33 cellular contexts compared by ENCODE assay signal in genomic region chr13:63081400-63082014, GRCh38.
DNase-seq lines count a peak whose midpoint lies in the region; ATAC-seq, FAIRE-seq and TF ChIP-seq lines count a peak whose summit lies in the region.
"Had no signal": no experiment of that assay in that cellular context is flagged by ENCODE, and none has a peak within 500 bp of the region (broad histone marks: within the 10 kb centered on the region; RNA-seq: fewer than 3 reads in every experiment).

No MANE protein-coding gene starts in this region.

- no peaks in the 10 kb centered on the region for H3K27me3 ChIP-seq in SK-N-SH (ENCODE audit: insufficient read depth)
- H3K27me3 ChIP-seq: BE2C; BLaER1; BLaER1 treated with 17β-estradiol and CSF1 and Interleukin-3, amounts not matched to agents 10 nM and 100 nM had no signal

- WGBS in SK-N-SH (ENCODE audit: low lambda C conversion rate), result 68% methylated on average over 2 of the region's 2 CpGs

- TF ChIP-seq EP300 in SK-N-SH (IDR thresholded peaks at IDR 0.05; ENCODE audit: borderline replicate concordance in 1 of 2, low read depth in 1 of 2, low read length in 1 of 2), result no peak

- H3K4me2 ChIP-seq in SK-N-SH, result no peak overlapping the region
- H3K4me2 ChIP-seq: A549; BLaER1; BLaER1 treated with 17β-estradiol and CSF1 and Interleukin-3, amounts not matched to agents 10 nM and 100 nM had no signal

- DNase-seq in SK-N-SH, result no peak
- DNase-seq in NCI-H187 (lab: John Stamatoyannopoulos, UW), result no peak
- DNase-seq: 8988T; ACHN; AML-193; BE2C; C1 segment of cervical spinal cord; Caco-2; Calu3; CD4-positive, alpha-beta memory T cell; CD4-positive, alpha-beta T cell; CD4-positive, CD25-positive, alpha-beta regulatory T cell; CD8-positive, alpha-beta memory T cell; CD8-positive, alpha-beta T cell; COR-L47; DMS 273 treated with DMSO at 0.1 percent for 48 hours; DMS153; DMS53; DMS79; DMS79 treated with DMSO at 0.1 percent for 48 hours; DND-41; EL had no signal

- no peak overlapping the region for H3K9ac ChIP-seq in SK-N-SH
- H3K9ac ChIP-seq: BLaER1; BLaER1 treated with 17β-estradiol and CSF1 and Interleukin-3, amounts not matched to agents 10 nM and 100 nM had no signal

- H3K4me3 ChIP-seq in SK-N-SH (ENCODE audit: low read depth in 2 of 2, low read length in 1 of 2), result no peak overlapping the region
- no peak overlapping the region for H3K4me3 ChIP-seq in HEK293 (ENCODE audit: low read depth, low read length)
- H3K4me3 ChIP-seq: A549; BLaER1; BLaER1 treated with 17β-estradiol and CSF1 and Interleukin-3, amounts not matched to agents 10 nM and 100 nM had no signal

- POLR2A ChIA-PET in SK-N-SH (lab: Yijun Ruan, JAX) (no interaction called here), HEK293 (lab: Yijun Ruan, JAX) (no interaction called here)

- peak; percentile 15 for FAIRE-seq in G401.6 (lab: Jason Lieb, UNC)
- FAIRE-seq: A204.1, A549, D721Med had no signal

- no peak for TF ChIP-seq CTCF in SK-N-SH (IDR thresholded peaks at IDR 0.05)
- TF ChIP-seq CTCF in HEK293 (tag by site-specific recombination; IDR thresholded peaks at IDR 0.05), result no peak

- no peak overlapping the region for H2AFZ ChIP-seq in SK-N-SH (ENCODE audit: low read depth)

- H3K9me2 ChIP-seq in SK-N-SH, result no peaks in the 10 kb centered on the region; the same call in 1 of the 2 replicates

- TF ChIP-seq RAD21 in SK-N-SH (IDR thresholded peaks at IDR 0.05; ENCODE audit: low read length), result no peak

- CTCF ChIA-PET in SK-N-SH (lab: Yijun Ruan, JAX) (no interaction called here), HEK293 (lab: Yijun Ruan, JAX) (no interaction called here)

- H3K9me3 ChIP-seq in SK-N-SH, result peaks cover 3% of the 10 kb centered on the region; the same call in 1 of the 2 replicates
- no peaks in the 10 kb centered on the region for H3K9me3 ChIP-seq in HEK293 (ENCODE audit: control insufficient read depth, insufficient read depth, low read depth, low read length)
- H3K9me3 ChIP-seq: A549, BE2C, Caco-2 had no signal

- H3K36me3 ChIP-seq in SK-N-SH (replicated peaks in 1 of 2; ENCODE audit: control insufficient read depth in 1 of 2, insufficient read depth in 2 of 2, low read length in 1 of 2) (no peaks in the 10 kb centered on the region), HEK293 (ENCODE audit: control insufficient read depth in 2 of 2, insufficient read depth in 1 of 2, low read length in 2 of 2) (no peaks in the 10 kb centered on the region)
- H3K36me3 ChIP-seq: BE2C; BLaER1; BLaER1 treated with 17β-estradiol and CSF1 and Interleukin-3, amounts not matched to agents 10 nM and 100 nM had no signal

- no peaks in the 10 kb centered on the region for H4K20me1 ChIP-seq in SK-N-SH (ENCODE audit: insufficient read depth)
- H4K20me1 ChIP-seq: BLaER1; BLaER1 treated with 17β-estradiol and CSF1 and Interleukin-3, amounts not matched to agents 10 nM and 100 nM had no signal

- no peaks in the 10 kb centered on the region for H3K4me1 ChIP-seq in SK-N-SH (ENCODE audit: control insufficient read depth in 1 of 2, insufficient read depth in 2 of 2, low read depth in 1 of 2, low read length in 1 of 2)
- H3K4me1 ChIP-seq in HEK293 (ENCODE audit: control insufficient read depth, insufficient read depth, low read length), result no peaks in the 10 kb centered on the region
- H3K4me1 ChIP-seq: A549; BE2C; BLaER1; BLaER1 treated with 17β-estradiol and CSF1 and Interleukin-3, amounts not matched to agents 10 nM and 100 nM; Caco-2 had no signal

- H3K79me2 ChIP-seq in SK-N-SH (ENCODE audit: insufficient read depth), result no peaks in the 10 kb centered on the region

- H3F3A ChIP-seq in SK-N-SH (replicated peaks; ENCODE audit: insufficient read depth), result no peaks in the 10 kb centered on the region

- no peak overlapping the region for H3K27ac ChIP-seq in SK-N-SH (ENCODE audit: low read depth in 2 of 2, low read length in 1 of 2)
- no peak overlapping the region for H3K27ac ChIP-seq in HEK293 (ENCODE audit: extremely low read depth, low read depth, low read length)
- H3K27ac ChIP-seq: 22Rv1; A549; BLaER1; BLaER1 treated with 17β-estradiol and CSF1 and Interleukin-3, amounts not matched to agents 10 nM and 100 nM; C4-2B had no signal

- ATAC-seq in SK-N-SH treated with all-trans-retinoic acid at 6 μM for 48 hours (no peak), HG02623 (IDR thresholded peaks at IDR 0.05; ENCODE audit: unreplicated experiment) (no peak)
- ATAC-seq: A549; CD8-positive, alpha-beta T cell had no signal

TF ChIP-seq in SK-N-SH treated with all-trans-retinoic acid at 6 μM for 48 hours, 23 proteins besides CTCF, POLR2A, EP300 and RAD21:
- peak; percentile 77 for TF ChIP-seq ZFP30 (CRISPR knock-in tag; IDR thresholded peaks at IDR 0.05)
- TF ChIP-seq PATZ1 (CRISPR knock-in tag; IDR thresholded peaks at IDR 0.05; ENCODE audit: borderline replicate concordance), result no peak

TF ChIP-seq in SK-N-SH, 30 proteins besides CTCF, POLR2A, EP300 and RAD21 (continues in another document):
- TF ChIP-seq RFX5 (IDR thresholded peaks at IDR 0.05; ENCODE audit: low read length) (no peak), FOXM1 (IDR thresholded peaks at IDR 0.05; ENCODE audit: low read depth) (no peak), TAF1 (IDR thresholded peaks at IDR 0.05; ENCODE audit: borderline replicate concordance, low read depth, low read length) (no peak), SIN3A (IDR thresholded peaks at IDR 0.05; ENCODE audit: borderline replicate concordance, low read depth, low read length) (no peak), NRF1 (IDR thresholded peaks at IDR 0.05; ENCODE audit: low read depth, low read length) (no peak), SMC3 (IDR thresholded peaks at IDR 0.05; ENCODE audit: low read depth, low read length) (no peak), TEAD4 (IDR thresholded peaks at IDR 0.05; ENCODE audit: borderline replicate concordance, insufficient read depth) (no peak), POLR2AphosphoS5 (IDR thresholded peaks at IDR 0.05; ENCODE audit: low read depth, low read length) (no peak)
- TF ChIP-seq, protein P1, sequence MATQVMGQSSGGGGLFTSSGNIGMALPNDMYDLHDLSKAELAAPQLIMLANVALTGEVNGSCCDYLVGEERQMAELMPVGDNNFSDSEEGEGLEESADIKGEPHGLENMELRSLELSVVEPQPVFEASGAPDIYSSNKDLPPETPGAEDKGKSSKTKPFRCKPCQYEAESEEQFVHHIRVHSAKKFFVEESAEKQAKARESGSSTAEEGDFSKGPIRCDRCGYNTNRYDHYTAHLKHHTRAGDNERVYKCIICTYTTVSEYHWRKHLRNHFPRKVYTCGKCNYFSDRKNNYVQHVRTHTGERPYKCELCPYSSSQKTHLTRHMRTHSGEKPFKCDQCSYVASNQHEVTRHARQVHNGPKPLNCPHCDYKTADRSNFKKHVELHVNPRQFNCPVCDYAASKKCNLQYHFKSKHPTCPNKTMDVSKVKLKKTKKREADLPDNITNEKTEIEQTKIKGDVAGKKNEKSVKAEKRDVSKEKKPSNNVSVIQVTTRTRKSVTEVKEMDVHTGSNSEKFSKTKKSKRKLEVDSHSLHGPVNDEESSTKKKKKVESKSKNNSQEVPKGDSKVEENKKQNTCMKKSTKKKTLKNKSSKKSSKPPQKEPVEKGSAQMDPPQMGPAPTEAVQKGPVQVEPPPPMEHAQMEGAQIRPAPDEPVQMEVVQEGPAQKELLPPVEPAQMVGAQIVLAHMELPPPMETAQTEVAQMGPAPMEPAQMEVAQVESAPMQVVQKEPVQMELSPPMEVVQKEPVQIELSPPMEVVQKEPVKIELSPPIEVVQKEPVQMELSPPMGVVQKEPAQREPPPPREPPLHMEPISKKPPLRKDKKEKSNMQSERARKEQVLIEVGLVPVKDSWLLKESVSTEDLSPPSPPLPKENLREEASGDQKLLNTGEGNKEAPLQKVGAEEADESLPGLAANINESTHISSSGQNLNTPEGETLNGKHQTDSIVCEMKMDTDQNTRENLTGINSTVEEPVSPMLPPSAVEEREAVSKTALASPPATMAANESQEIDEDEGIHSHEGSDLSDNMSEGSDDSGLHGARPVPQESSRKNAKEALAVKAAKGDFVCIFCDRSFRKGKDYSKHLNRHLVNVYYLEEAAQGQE (IDR thresholded peaks at IDR 0.05; ENCODE audit: low read depth, low read length), result no peak

TF ChIP-seq in HEK293, 187 proteins besides CTCF, POLR2A, EP300 and RAD21 (continues in another document):
- TF ChIP-seq ZNF26 (tag by site-specific recombination; IDR thresholded peaks at IDR 0.05), result no peak
- TF ChIP-seq OVOL3 (tag by site-specific recombination; IDR thresholded peaks at IDR 0.05), result no peak
- TF ChIP-seq ZBTB17 (tag by site-specific recombination; IDR thresholded peaks at IDR 0.05), result no peak
- no peak for TF ChIP-seq BCL11A (tag by site-specific recombination; IDR thresholded peaks at IDR 0.05; ENCODE audit: low read depth)
- no peak for TF ChIP-seq BCL11B (tag by site-specific recombination; IDR thresholded peaks at IDR 0.05; ENCODE audit: low read depth)
- TF ChIP-seq ZNF521 (tag by site-specific recombination; IDR thresholded peaks at IDR 0.05), result no peak
- peak; percentile 93 for TF ChIP-seq SETDB1 (IDR thresholded peaks at IDR 0.05; ENCODE audit: insufficient read length, low read length)
- TF ChIP-seq GLI4 (tag by site-specific recombination; IDR thresholded peaks at IDR 0.05), result no peak
- TF ChIP-seq ZNF324 (tag by site-specific recombination; IDR thresholded peaks at IDR 0.05), result no peak
